8 cellular contexts compared by ENCODE assay signal in genomic region chr10:24360286-24361127, GRCh38.
DNase-seq lines count a peak whose midpoint lies in the region; ATAC-seq, FAIRE-seq and TF ChIP-seq lines count a peak whose summit lies in the region.

No MANE protein-coding gene starts in this region.

- DNase-seq in AG08396 (ENCODE audit: low spot score) (peak; percentile 59), GM12892 (ENCODE audit: insufficient read length) (no peak), NCI-H69 (lab: John Stamatoyannopoulos, UW) (peak; percentile 30), astrocyte of the hippocampus (ENCODE audit: low read depth, low spot score) (peak; percentile 85), hypothalamus (lab: John Stamatoyannopoulos, UW) (peak in 34 of 51 donors; percentile 2 to 58 (median 29)), cerebellar nuclear complex (lab: John Stamatoyannopoulos, UW) (no peak)
- DNase-seq in stimulated activated CD4-positive, alpha-beta T cell treated with anti-CD3 and anti-CD28 coated beads, Interleukin-12 subunit alpha, Interleukin-12 subunit beta, amount 100 ng/mL, for 48 hours (ENCODE audit: low read depth in 2 of 3, low spot score in 1 of 3) = peak; percentile 7 to 34 (median 30)

- peak; percentile 56 for ATAC-seq in HG02981 (IDR thresholded peaks at IDR 0.05; ENCODE audit: unreplicated experiment)

- no peak for TF ChIP-seq POLR2A in GM12892 (IDR thresholded peaks at IDR 0.05; ENCODE audit: low read depth, low read length)

- FAIRE-seq in GM12892 (lab: Jason Lieb, UNC) = peak; percentile 53

Comparison
In these comparisons a context has a peak if more than half of its experiments do, and no peak if none do; other contexts are left out.
1. DNase-seq: peak in AG08396 (single experiment), NCI-H69 (single experiment), astrocyte of the hippocampus (single experiment), hypothalamus (34 of 51) and stimulated activated CD4-positive, alpha-beta T cell treated with anti-CD3 and anti-CD28 coated beads, Interleukin-12 subunit alpha, Interleukin-12 subunit beta, amount 100 ng/mL, for 48 hours (3 of 3); none in GM12892 (single experiment) and cerebellar nuclear complex (0 of 2).